ENCODE assay signal across 9 cellular contexts in the genomic region with DNA sequence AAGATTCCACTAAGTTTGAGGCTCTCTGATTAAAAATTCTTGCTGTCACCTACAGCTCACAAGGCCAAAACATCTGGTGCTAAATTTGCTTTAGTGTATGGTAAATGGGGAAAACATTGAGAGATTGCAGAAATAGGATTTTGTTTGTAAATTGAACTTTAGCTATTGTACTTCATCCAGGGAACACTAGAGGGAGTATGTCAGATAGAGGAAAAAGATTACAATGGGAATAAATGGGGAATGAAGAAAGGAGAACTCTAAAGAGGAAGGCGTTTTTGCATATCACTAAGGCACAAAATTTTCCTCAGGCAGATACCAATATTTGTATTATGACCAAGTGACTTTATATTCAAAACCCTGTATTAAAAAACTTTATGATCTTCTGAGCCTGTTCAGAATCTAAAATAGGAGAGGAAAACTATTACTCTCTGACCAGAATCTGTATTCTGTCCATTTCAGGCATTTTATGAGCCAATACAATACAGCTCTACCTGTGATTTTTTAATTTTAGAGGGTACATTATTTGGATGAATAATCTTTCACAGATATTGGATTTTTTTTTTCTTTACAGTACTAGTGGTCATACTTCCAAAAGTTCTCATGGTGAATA. TPM values are rescaled to one million over a fixed set of nuclear protein-coding genes. Genes with fewer than 3 reads are reported as not detected.
DNase-seq lines count a peak whose midpoint lies in the region; ATAC-seq and TF ChIP-seq lines count a peak whose summit lies in the region.
"Had no signal": no experiment of that assay in that cellular context is flagged by ENCODE, and none has a peak within 500 bp of the region (broad histone marks: within the 10 kb centered on the region; RNA-seq: fewer than 3 reads in every experiment).

No MANE protein-coding gene starts in this region.

- H3K4me2 ChIP-seq in GM23338 (no peak overlapping the region), PC-9 (no peak overlapping the region)

- no peaks in the 10 kb centered on the region for H3K9me3 ChIP-seq in PC-9 (ENCODE audit: insufficient read depth, low read depth)
- no peaks in the 10 kb centered on the region for H3K9me3 ChIP-seq in esophagus muscularis mucosa
- no peaks in the 10 kb centered on the region for H3K9me3 ChIP-seq in ovary

- ATAC-seq in GM23338 (no peak), esophagus mucosa (no peak)

- H3K36me3 ChIP-seq in GM23338 (ENCODE audit: insufficient read depth) (no peaks in the 10 kb centered on the region), PC-9 (ENCODE audit: low read depth) (no peaks in the 10 kb centered on the region), esophagus muscularis mucosa (no peaks in the 10 kb centered on the region), ovary (no peaks in the 10 kb centered on the region)

- no peaks in the 10 kb centered on the region; the same call in 2 of the 3 replicates for H3K4me1 Mint-ChIP-seq in GM23338

- DNase-seq in AG09309 (ENCODE audit: low read depth) (no peak), GM23338 (ENCODE audit: low spot score) (peak; percentile 62), PC-9 (no peak), esophagus muscularis mucosa (ENCODE audit: extremely low spot score) (no peak), ovary (no peak), lower leg skin (ENCODE audit: low spot score in 2 of 2) (no peak), nucleus accumbens (lab: John Stamatoyannopoulos, UW) (no peak)

- intact Hi-C loops in PC-9 (cut with micrococcal nuclease; ENCODE audit: unreplicated experiment) (loop anchor here (10.0 kb wide), 1 partner anchor 742 kb away; no protein-coding TSS in a partner anchor), esophagus muscularis mucosa (cut with DNase I) (loop anchor here (5.0 kb wide), 2 partner anchors 720 to 740 kb away; no protein-coding TSS in a partner anchor), ovary (cut with DNase I) (no loop called here), lower leg skin (cut with DNase I; ENCODE audit: low total_unique reads) (no loop called here)

- peak overlapping the region; percentile 36; the same call in 1 of the 2 replicates for H3K27ac Mint-ChIP-seq in GM23338

- POLR2A ChIA-PET in PC-9 (lab: Charles Lee; ENCODE audit: unreplicated experiment): no interaction called here

- no peaks in the 10 kb centered on the region for H3K9me2 ChIP-seq in GM23338 (ENCODE audit: insufficient read depth)
- no peaks in the 10 kb centered on the region for H3K9me2 ChIP-seq in PC-9 (ENCODE audit: insufficient read depth)

- TF ChIP-seq EP300 in esophagus muscularis mucosa (IDR thresholded peaks at IDR 0.05) (no peak), ovary (IDR thresholded peaks at IDR 0.05) (no peak)

- H3K27me3 Mint-ChIP-seq in GM23338 (ENCODE audit: insufficient read depth, low read depth, poor library complexity): no peaks in the 10 kb centered on the region

- 6% methylated on average over 1 of the region's 1 CpG for WGBS in esophagus muscularis mucosa
- WGBS in ovary, 3 donors: 9 to 16% (median 13%) methylated on average over 1 of the region's 1 CpG
- 2 to 4% methylated on average over 1 of the region's 1 CpG for WGBS in lower leg skin, 2 donors

- H3F3A ChIP-seq in GM23338 (replicated peaks; ENCODE audit: low read depth) (no peaks in the 10 kb centered on the region), PC-9 (ENCODE audit: insufficient read depth, low read depth) (peaks cover 18% of the 10 kb centered on the region)

- no TSS peak for BruUV-seq in PC-9 (replicated peaks; lab: Mats Ljungman, UMichigan)

- H3K27me3 ChIP-seq in GM23338 (ENCODE audit: insufficient read depth): no peaks in the 10 kb centered on the region
- H3K27me3 ChIP-seq in PC-9 (ENCODE audit: insufficient read depth, low read depth): no peaks in the 10 kb centered on the region
- H3K27me3 ChIP-seq in esophagus muscularis mucosa: no peaks in the 10 kb centered on the region
- no peaks in the 10 kb centered on the region for H3K27me3 ChIP-seq in ovary

- CTCF ChIA-PET in PC-9 (lab: Charles Lee): interaction anchor here (0.8 kb wide), 1 partner anchor 38 kb away, joined by 3 read pairs; no protein-coding TSS in a partner anchor

- H3K4me1 ChIP-seq in GM23338 (ENCODE audit: insufficient read depth) (no peaks in the 10 kb centered on the region), PC-9 (replicated peaks; ENCODE audit: insufficient read depth) (peaks cover 20% of the 10 kb centered on the region), esophagus muscularis mucosa (peaks cover 13 to 15% (median 14%) of the 10 kb centered on the region in 4 donors), ovary (ENCODE audit: insufficient read depth) (no peaks in the 10 kb centered on the region)

- H3K79me2 ChIP-seq in GM23338 (replicated peaks; ENCODE audit: insufficient read depth) (no peaks in the 10 kb centered on the region), PC-9 (ENCODE audit: low read depth) (no peaks in the 10 kb centered on the region)

- no peak overlapping the region for H3K4me3 Mint-ChIP-seq in GM23338

- H4K20me1 ChIP-seq in GM23338 (replicated peaks; ENCODE audit: insufficient read depth) (no peaks in the 10 kb centered on the region), PC-9 (ENCODE audit: insufficient read depth) (no peaks in the 10 kb centered on the region)

- H2AFZ ChIP-seq in GM23338 (no peak overlapping the region), PC-9 (no peak overlapping the region)

- H3K27ac ChIP-seq in GM23338 (ENCODE audit: low read depth) (no peak overlapping the region), PC-9 (no peak overlapping the region), esophagus muscularis mucosa (replicated peaks in 1 of 4) (peak overlapping the region in 3 of 4 donors; percentile 8 to 39 (median 15)), ovary (no peak overlapping the region)

- H3K4me3 ChIP-seq in AG09309 (ENCODE audit: control insufficient read depth, low read depth, low read length): no peak overlapping the region
- H3K4me3 ChIP-seq in GM23338: no peak overlapping the region
- no peak overlapping the region for H3K4me3 ChIP-seq in PC-9
- H3K4me3 ChIP-seq in esophagus muscularis mucosa: no peak overlapping the region
- no peak overlapping the region for H3K4me3 ChIP-seq in ovary
- no peak overlapping the region for H3K4me3 ChIP-seq in lower leg skin (ENCODE audit: low read depth, poor library complexity, severe bottlenecking)

- H3K9me3 Mint-ChIP-seq in GM23338: no peaks in the 10 kb centered on the region; the same call in 2 of the 3 replicates

- no peaks in the 10 kb centered on the region for H3K36me3 Mint-ChIP-seq in GM23338 (ENCODE audit: low read depth)

- TF ChIP-seq CTCF in AG09309 (IDR thresholded peaks at IDR 0.05; ENCODE audit: control insufficient read depth, insufficient read depth, low read depth, low read length, missing control alignments) (peak; percentile 68), GM23338 (conservative IDR thresholded peaks at IDR 0.05; ENCODE audit: low read depth in 2 of 2) (peak; percentile 60 to 90), PC-9 (conservative IDR thresholded peaks at IDR 0.05) (peak; percentile 81), esophagus muscularis mucosa (IDR thresholded peaks at IDR 0.05) (peak; percentile 78 to 87 (median 80)), ovary (IDR thresholded peaks at IDR 0.05) (peak; percentile 50 to 77 (median 54)), lower leg skin (IDR thresholded peaks at IDR 0.05) (peak in 1 of 3 donors; percentile 54)

- TF ChIP-seq POLR2A in esophagus muscularis mucosa (IDR thresholded peaks at IDR 0.05; ENCODE audit: low read depth) (no peak), ovary (IDR thresholded peaks at IDR 0.05) (no peak), lower leg skin (IDR thresholded peaks at IDR 0.05) (no peak)

TF ChIP-seq in GM23338, 12 proteins besides CTCF, POLR2A, EP300 and RAD21 (continues in another document):
- TF ChIP-seq EZH2 (IDR thresholded peaks at IDR 0.05; ENCODE audit: low read depth, unreplicated experiment): no peak

RNA-seq across cellular contexts. Expression of gene ITGB6, which starts 52.3 kb away (rescaled TPM):
- total RNA-seq in GM23338 (2014; rRNA removed; shearing (Covaris generic)): not detected in 2 replicates
- polyA plus RNA-seq in GM23338 (2016; fragmentation: Nextera tagmentation; extraction: Ambion mirVana) (not detected in 2 replicates), ovary (not detected)
- total RNA-seq in PC-9 (2021) (24.3 and 30.6 TPM in 2 replicates), esophagus muscularis mucosa (1 to 10 TPM in 1 of 4 donors, under 1 TPM in 1, not detected in 2; 0.17 to 3.4 TPM), ovary (1 to 10 TPM in 1 of 7 donors, under 1 TPM in 3, not detected in 3; 0.17 to 3.6 (median 0.36) TPM), lower leg skin (1 to 10 TPM; 1.8 to 7.5 (median 6.6) TPM), esophagus mucosa (24.2 TPM)
- total RNA-seq: temporal lobe had no signal

Comparison
In these comparisons a context has a peak if more than half of its experiments do, and no peak if none do; other contexts are left out.
1. H3K27ac ChIP-seq: peak in esophagus muscularis mucosa (3 of 4); none in GM23338 (single experiment), PC-9 (single experiment) and ovary (0 of 2).
2. intact Hi-C loops: an anchor here in PC-9 (10.0 kb wide) and esophagus muscularis mucosa (5.0 kb wide); none called in ovary and lower leg skin.